8 cellular contexts compared by ENCODE assay signal in the genomic region with DNA sequence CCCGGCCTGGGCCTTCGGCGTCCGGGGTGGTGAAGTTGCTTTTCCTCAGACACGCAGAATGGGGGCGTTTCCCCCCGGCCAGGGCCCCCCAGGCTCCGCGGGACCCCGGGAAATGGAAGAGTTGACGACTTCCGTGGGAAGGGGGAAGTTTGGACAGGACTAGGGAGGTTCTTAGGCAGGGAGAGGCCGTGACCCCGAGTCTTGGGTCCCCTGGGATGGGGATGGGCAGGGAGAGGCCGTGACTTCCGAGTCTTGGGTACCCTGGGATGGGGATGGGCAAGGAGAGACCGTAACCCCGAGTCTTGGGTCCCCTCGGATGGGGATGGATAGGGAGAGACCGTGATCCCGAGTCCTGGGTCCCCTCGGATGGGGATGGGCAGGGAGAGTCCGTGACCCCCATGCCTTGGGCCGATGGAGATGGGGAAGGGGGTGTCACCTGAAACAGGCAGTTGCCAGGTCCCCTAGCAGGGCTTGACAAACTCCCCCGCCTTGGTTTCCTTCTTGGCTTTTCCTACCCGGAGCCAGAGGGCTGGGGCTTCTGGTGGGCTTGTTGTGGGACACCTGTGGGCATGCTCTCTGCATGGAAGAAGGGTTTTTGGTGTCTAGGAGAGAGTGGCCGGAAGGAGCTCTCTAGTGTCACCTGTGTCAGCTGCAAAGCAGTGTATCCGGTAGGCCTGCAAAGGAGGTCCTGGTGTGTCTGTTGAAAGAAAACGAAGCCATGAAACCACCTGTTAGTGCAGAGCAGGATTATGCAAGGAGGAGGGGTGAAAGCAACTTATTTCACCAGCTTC. TPM values are rescaled to one million over a fixed set of nuclear protein-coding genes. Genes with fewer than 3 reads are reported as not detected.
DNase-seq lines count a peak whose midpoint lies in the region; ATAC-seq and TF ChIP-seq lines count a peak whose summit lies in the region.

No MANE protein-coding gene starts in this region.

- H3K9me2 ChIP-seq in PC-3 (replicated peaks; ENCODE audit: low read length) = no peaks in the 10 kb centered on the region

- peaks cover 6% of the 10 kb centered on the region; the same call in 1 of the 2 replicates for H4K20me1 ChIP-seq in PC-3 (ENCODE audit: low read length)

- H3K27me3 ChIP-seq in PC-3 (ENCODE audit: low read length) = no peaks in the 10 kb centered on the region
- no peaks in the 10 kb centered on the region for H3K27me3 ChIP-seq in heart left ventricle
- no peaks in the 10 kb centered on the region for H3K27me3 ChIP-seq in sigmoid colon

- H3K9me3 Mint-ChIP-seq in CD14-positive monocyte = no peaks in the 10 kb centered on the region

- no peaks in the 10 kb centered on the region for H3F3A ChIP-seq in PC-3 (ENCODE audit: low read length, unreplicated experiment)

- POLR2A ChIA-PET in PC-3 (lab: Charles Lee; ENCODE audit: unreplicated experiment) = interaction anchor here (0.5 to 0.6 kb wide), 3 partner anchors 1203 to 1733 kb away, joined by 4 read pairs; partner anchors contain the start of gene MOSPD3

- peaks cover 22% of the 10 kb centered on the region for H3K36me3 ChIP-seq in PC-3 (ENCODE audit: low read depth, low read length)
- H3K36me3 ChIP-seq in heart left ventricle = peaks cover 0 to 40% (median 34%) of the 10 kb centered on the region in 9 donors
- H3K36me3 ChIP-seq in sigmoid colon = peaks cover 0 to 35% (median 10%) of the 10 kb centered on the region in 4 donors

- H3K4me1 Mint-ChIP-seq in CD14-positive monocyte = peaks cover 16% of the 10 kb centered on the region

- H3K27me3 Mint-ChIP-seq in CD14-positive monocyte (ENCODE audit: low read depth in 3 of 3) = peaks cover 5 to 10% (median 7%) of the 10 kb centered on the region in 3 donors

- H3K4me1 ChIP-seq in PC-3 (ENCODE audit: insufficient read depth, low read length) (peaks cover 7% of the 10 kb centered on the region), heart left ventricle (peaks cover 0 to 22% (median 10%) of the 10 kb centered on the region in 12 donors), sigmoid colon (peaks cover 0 to 19% (median 14%) of the 10 kb centered on the region in 4 donors)

- peak overlapping the region; percentile 95 for H3K4me2 ChIP-seq in PC-3 (ENCODE audit: low read length)

- DNase-seq in CD14-positive monocyte (ENCODE audit: low spot score) (no peak), PC-3 (peak; percentile 59), heart left ventricle (peak in 2 of 5 donors; percentile 34 to 35), sigmoid colon (no peak), OCI-M2 (lab: John Stamatoyannopoulos, UW; ENCODE audit: unreplicated experiment) (no peak)
- peak; percentile 86 for DNase-seq in activated effector memory CD4-positive, alpha-beta T cell treated with anti-CD3 and anti-CD28 coated beads, Interleukin-2, amount 50 U/mL, for 16 hours

- peak; percentile 74 for TF ChIP-seq CTCF in CD14-positive monocyte (IDR thresholded peaks at IDR 0.05)
- peak; percentile 49 for TF ChIP-seq CTCF in PC-3 (conservative IDR thresholded peaks at IDR 0.05; ENCODE audit: low read depth, low read length)
- peak in 5 of 12 donors; percentile 2 to 31 (median 19) for TF ChIP-seq CTCF in heart left ventricle (IDR thresholded peaks at IDR 0.05)
- peak in 1 of 4 experiments; percentile 1 for TF ChIP-seq CTCF in sigmoid colon (IDR thresholded peaks at IDR 0.05)

- intact Hi-C loops in CD14-positive monocyte (cut with micrococcal nuclease) (loop anchor here in 1 of 2 donors (10.0 kb wide), 1 partner anchor 445 kb away; the partner anchor contains the start of gene ARPC1A), PC-3 (cut with micrococcal nuclease) (loop anchor here (1.0 kb wide), 1 partner anchor 34 kb away; no protein-coding TSS in a partner anchor), heart left ventricle (cut with DNase I) (no loop called here), sigmoid colon (cut with DNase I) (loop anchor here (5.0 kb wide), 2 partner anchors 263 to 597 kb away; partner anchors contain the start of genes BRI3 and SMURF1)

- peak overlapping the region; percentile 96 for H3K9ac ChIP-seq in PC-3 (ENCODE audit: low read length)

- H3K27ac Mint-ChIP-seq in CD14-positive monocyte = peak overlapping the region in 6 of 7 donors; percentile 78 to 94 (median 86)

- no peak for TF ChIP-seq POLR2A in heart left ventricle (IDR thresholded peaks at IDR 0.05)
- no peak for TF ChIP-seq POLR2A in sigmoid colon (IDR thresholded peaks at IDR 0.05)

- H2AFZ ChIP-seq in PC-3 (ENCODE audit: low read length) = peak overlapping the region; percentile 86

- peaks cover 27 to 37% of the 10 kb centered on the region in 2 donors for H3K36me3 Mint-ChIP-seq in CD14-positive monocyte

- peak overlapping the region; percentile 91 to 93 for H3K4me3 Mint-ChIP-seq in CD14-positive monocyte

- BruUV-seq in PC-3 (replicated peaks; lab: Mats Ljungman, UMichigan) = no TSS peak

- peaks cover 25% of the 10 kb centered on the region for H3K79me2 ChIP-seq in PC-3 (ENCODE audit: low read length)

- TF ChIP-seq EP300 in sigmoid colon (IDR thresholded peaks at IDR 0.05) = no peak

- H3K4me3 ChIP-seq in PC-3 (ENCODE audit: low read length) (peak overlapping the region; percentile 99), heart left ventricle (peak overlapping the region; percentile 71 to 100 (median 94)), sigmoid colon (peak overlapping the region; percentile 77 to 94 (median 83))

- H3K27ac ChIP-seq in PC-3 (ENCODE audit: low read length) (no peak overlapping the region), heart left ventricle (peak overlapping the region; percentile 90 to 100 (median 98)), sigmoid colon (peak overlapping the region; percentile 91 to 97 (median 93))

- 2 to 3% (median 2%) methylated on average over 13 to 29 of the region's 29 CpGs for WGBS in heart left ventricle, 4 donors
- 1% methylated on average over 29 of the region's 29 CpGs for WGBS in sigmoid colon, 2 donors

- CTCF ChIA-PET in PC-3 (lab: Charles Lee) = interaction anchor here (0.6 to 0.7 kb wide), 2 partner anchors 461 to 605 kb away, joined by 3 to 4 read pairs; no protein-coding TSS in a partner anchor

- no peaks in the 10 kb centered on the region for H3K9me3 ChIP-seq in PC-3 (ENCODE audit: low read length)
- no peaks in the 10 kb centered on the region for H3K9me3 ChIP-seq in heart left ventricle
- no peaks in the 10 kb centered on the region for H3K9me3 ChIP-seq in sigmoid colon

- peak; percentile 79 for ATAC-seq in GM19035 (IDR thresholded peaks at IDR 0.05; ENCODE audit: unreplicated experiment)
- peak; percentile 81 for ATAC-seq in HG03175 (IDR thresholded peaks at IDR 0.05; ENCODE audit: unreplicated experiment)
- ATAC-seq in PC-3 = peak; percentile 64
- ATAC-seq in heart left ventricle = peak; percentile 2 to 57 (median 29)

RNA-seq across cellular contexts. Expression of gene TRRAP, which starts 1.1 kb away (rescaled TPM):
- polyA plus RNA-seq in CD14-positive monocyte = 1 to 10 TPM in 1 of 2 donors, under 1 TPM in 1; 0.67 to 1.2 TPM
- 17.7 and 27.1 TPM in 2 replicates for total RNA-seq in PC-3 (2014; rRNA removed)
- 10 to 100 TPM; 13.0 to 29.6 (median 21.7) TPM for total RNA-seq in heart left ventricle
- polyA plus RNA-seq in heart left ventricle = 10 to 100 TPM in 1 of 2 donors, 1 to 10 TPM in 1; 9.2 to 10.1 TPM
- 10 to 100 TPM; 18.9 to 35.5 (median 24.0) TPM for total RNA-seq in sigmoid colon
- 10 to 100 TPM in 1 of 3 donors, 1 to 10 TPM in 2; 2.4 to 17.8 (median 3.9) TPM for polyA plus RNA-seq in sigmoid colon

RNA-seq across cellular contexts. Expression of gene TMEM130, which starts 9.6 kb away (rescaled TPM):
- polyA plus RNA-seq in CD14-positive monocyte (not detected), heart left ventricle (under 1 TPM in 1 of 2 donors, not detected in 1; 0.11 TPM), sigmoid colon (1 to 10 TPM in 1 of 3 donors, not detected in 2; 2.2 TPM)
- total RNA-seq in PC-3 (2014; rRNA removed) (not detected in 2 replicates), heart left ventricle (under 1 TPM in 3 of 9 donors, not detected in 6; 0.13 to 0.77 (median 0.27) TPM), sigmoid colon (1 to 10 TPM; 2.1 to 3.3 (median 3.1) TPM)

Comparison
In these comparisons a context has a peak if more than half of its experiments do, and no peak if none do; other contexts are left out.
1. DNase-seq: peak in PC-3 (single experiment) and activated effector memory CD4-positive, alpha-beta T cell treated with anti-CD3 and anti-CD28 coated beads, Interleukin-2, amount 50 U/mL, for 16 hours (single experiment); none in CD14-positive monocyte (single experiment), sigmoid colon (single experiment) and OCI-M2 (single experiment).
2. ATAC-seq: peak in every context shown above with its lines; median percentile 81 in HG03175; 79 in GM19035; 64 in PC-3; 29 in heart left ventricle.
3. intact Hi-C loops: an anchor here in PC-3 (1.0 kb wide) and sigmoid colon (5.0 kb wide); none called in heart left ventricle.
4. Peak in every context shown above with its lines, with median percentiles within 50 percentile points of each other: H3K4me3 ChIP-seq.